Comparison of ENCODE assay signal across 21 cellular contexts in the genomic region with DNA sequence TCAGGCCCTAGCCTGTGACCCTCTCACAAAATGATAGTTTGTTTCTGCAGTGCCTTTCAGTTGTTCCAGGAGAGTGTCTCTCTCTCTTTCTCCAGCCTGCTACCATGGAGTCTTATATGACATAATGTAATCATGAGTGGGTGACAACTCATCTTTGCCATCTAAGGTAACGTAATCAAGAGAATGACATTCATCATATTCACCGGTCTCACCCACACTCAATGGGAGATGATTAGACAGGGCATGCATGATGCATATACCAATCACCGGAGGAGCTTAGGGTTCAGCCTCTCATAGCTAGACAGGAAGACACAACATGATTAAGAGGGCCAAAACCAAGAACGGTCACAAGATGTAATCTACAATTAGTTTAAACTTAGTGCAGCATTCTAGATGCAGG.
DNase-seq lines count a peak whose midpoint lies in the region; ATAC-seq and TF ChIP-seq lines count a peak whose summit lies in the region.
"Had no signal": no experiment of that assay in that cellular context is flagged by ENCODE, and none has a peak within 500 bp of the region (broad histone marks: within the 10 kb centered on the region; RNA-seq: fewer than 3 reads in every experiment).

No MANE protein-coding gene starts in this region.

- H3K27ac Mint-ChIP-seq in activated T-cell treated with anti-CD3 and anti-CD28 coated beads, Interleukin-2, amount 50 U/mL, for 24 hours = peak overlapping the region; percentile 55
- peak overlapping the region; percentile 76 for H3K27ac Mint-ChIP-seq in activated naive CD4-positive, alpha-beta T cell treated with anti-CD3 and anti-CD28 coated beads, Interleukin-2, amount 50 U/mL, for 24 hours

- no peak overlapping the region for H3K4me3 Mint-ChIP-seq in activated T-cell treated with anti-CD3 and anti-CD28 coated beads, Interleukin-2, amount 50 U/mL, for 24 hours
- H3K4me3 Mint-ChIP-seq in activated naive CD4-positive, alpha-beta T cell treated with anti-CD3 and anti-CD28 coated beads, Interleukin-2, amount 50 U/mL, for 24 hours = peak overlapping the region; percentile 26
- H3K4me3 Mint-ChIP-seq: nephron had no signal

- ATAC-seq in gastroesophageal sphincter = no peak
- ATAC-seq: heart left ventricle, left lobe of liver, sciatic nerve had no signal

- DNase-seq in activated T-cell treated with anti-CD3 and anti-CD28 coated beads, Interleukin-2, amount 50 U/mL, for 24 hours = no peak
- no peak for DNase-seq in activated T-cell treated with anti-CD3 and anti-CD28 coated beads for 4 hours
- DNase-seq in HK-2 (ENCODE audit: unreplicated experiment) = peak; percentile 16
- peak; percentile 4 for DNase-seq in stimulated activated CD4-positive, alpha-beta T cell treated with anti-CD3 and anti-CD28 coated beads, Interleukin-2, amount 100 ng/mL, for 4 hours (ENCODE audit: low read depth)
- DNase-seq in NCI-H526 treated with DMSO at 0.1 percent for 48 hours (lab: John Stamatoyannopoulos, UW) = no peak
- no peak for DNase-seq in tibial artery
- DNase-seq: activated gamma-delta T cell; C1 segment of cervical spinal cord; Calu3; effector memory CD4-positive, alpha-beta T cell; EL; heart left ventricle; NCI-H1930; NCI-H2227 treated with DMSO at 0.1 percent for 48 hours had no signal

- TF ChIP-seq CTCF in tibial artery (IDR thresholded peaks at IDR 0.05) (no peak), gastroesophageal sphincter (IDR thresholded peaks at IDR 0.05) (no peak)

- H3K9me3 ChIP-seq in tibial artery (no peaks in the 10 kb centered on the region), gastroesophageal sphincter (no peaks in the 10 kb centered on the region)
- H3K9me3 ChIP-seq: HAP-1, heart left ventricle, SJSA1 had no signal

- no peak overlapping the region for H3K27ac ChIP-seq in tibial artery
- no peak overlapping the region for H3K27ac ChIP-seq in gastroesophageal sphincter
- H3K27ac ChIP-seq: heart left ventricle, SJSA1 had no signal

- H3K4me1 ChIP-seq in tibial artery (peaks cover 0 to 19% (median 0%) of the 10 kb centered on the region in 4 donors), gastroesophageal sphincter (no peaks in the 10 kb centered on the region)
- H3K4me1 ChIP-seq: HAP-1, heart left ventricle had no signal

- no peak for TF ChIP-seq EP300 in gastroesophageal sphincter (IDR thresholded peaks at IDR 0.05)

- no peaks in the 10 kb centered on the region for H3K27me3 Mint-ChIP-seq in activated T-cell treated with anti-CD3 and anti-CD28 coated beads, Interleukin-2, amount 50 U/mL, for 24 hours
- H3K27me3 Mint-ChIP-seq in activated naive CD4-positive, alpha-beta T cell treated with anti-CD3 and anti-CD28 coated beads, Interleukin-2, amount 50 U/mL, for 24 hours = no peaks in the 10 kb centered on the region

- H3K4me1 Mint-ChIP-seq in activated T-cell treated with anti-CD3 and anti-CD28 coated beads, Interleukin-2, amount 50 U/mL, for 24 hours (ENCODE audit: low read depth) = peaks cover 34% of the 10 kb centered on the region
- peaks cover 12% of the 10 kb centered on the region for H3K4me1 Mint-ChIP-seq in activated naive CD4-positive, alpha-beta T cell treated with anti-CD3 and anti-CD28 coated beads, Interleukin-2, amount 50 U/mL, for 24 hours

- intact Hi-C loops in tibial artery (cut with DNase I; ENCODE audit: low total_unique reads) = no loop called here

- H3K27me3 ChIP-seq in tibial artery = no peaks in the 10 kb centered on the region
- no peaks in the 10 kb centered on the region for H3K27me3 ChIP-seq in gastroesophageal sphincter
- H3K27me3 ChIP-seq: heart left ventricle, SJSA1 had no signal

- 100% methylated on average over 1 of the region's 4 CpGs; no CpG with 5 or more reads in 1 of the 2 donors for WGBS in gastroesophageal sphincter (ENCODE audit: low coverage in 1 of 2), 2 donors

- no peak for TF ChIP-seq POLR2A in gastroesophageal sphincter (IDR thresholded peaks at IDR 0.05)

- H3K36me3 Mint-ChIP-seq in activated T-cell treated with anti-CD3 and anti-CD28 coated beads, Interleukin-2, amount 50 U/mL, for 24 hours (ENCODE audit: low read depth) = no peaks in the 10 kb centered on the region
- peaks cover 3% of the 10 kb centered on the region for H3K36me3 Mint-ChIP-seq in activated naive CD4-positive, alpha-beta T cell treated with anti-CD3 and anti-CD28 coated beads, Interleukin-2, amount 50 U/mL, for 24 hours

- H3K36me3 ChIP-seq in tibial artery (no peaks in the 10 kb centered on the region), gastroesophageal sphincter (no peaks in the 10 kb centered on the region)
- H3K36me3 ChIP-seq: HAP-1, heart left ventricle, SJSA1 had no signal

- peaks cover 4% of the 10 kb centered on the region for H3K9me3 Mint-ChIP-seq in activated T-cell treated with anti-CD3 and anti-CD28 coated beads, Interleukin-2, amount 50 U/mL, for 24 hours
- H3K9me3 Mint-ChIP-seq in activated naive CD4-positive, alpha-beta T cell treated with anti-CD3 and anti-CD28 coated beads, Interleukin-2, amount 50 U/mL, for 24 hours = no peaks in the 10 kb centered on the region

- no peak overlapping the region for H3K4me3 ChIP-seq in tibial artery
- H3K4me3 ChIP-seq in gastroesophageal sphincter = no peak overlapping the region
- H3K4me3 ChIP-seq: HAP-1, heart left ventricle, SJSA1 had no signal

Comparison
In these comparisons a context has a peak if more than half of its experiments do, and no peak if none do; other contexts are left out.
1. DNase-seq: peak in HK-2 (single experiment) and stimulated activated CD4-positive, alpha-beta T cell treated with anti-CD3 and anti-CD28 coated beads, Interleukin-2, amount 100 ng/mL, for 4 hours (single experiment); none in activated T-cell treated with anti-CD3 and anti-CD28 coated beads, Interleukin-2, amount 50 U/mL, for 24 hours (single experiment), activated T-cell treated with anti-CD3 and anti-CD28 coated beads for 4 hours (single experiment), NCI-H526 treated with DMSO at 0.1 percent for 48 hours (single experiment) and tibial artery (0 of 2).